16 cellular contexts compared by ENCODE assay signal in the genomic region with DNA sequence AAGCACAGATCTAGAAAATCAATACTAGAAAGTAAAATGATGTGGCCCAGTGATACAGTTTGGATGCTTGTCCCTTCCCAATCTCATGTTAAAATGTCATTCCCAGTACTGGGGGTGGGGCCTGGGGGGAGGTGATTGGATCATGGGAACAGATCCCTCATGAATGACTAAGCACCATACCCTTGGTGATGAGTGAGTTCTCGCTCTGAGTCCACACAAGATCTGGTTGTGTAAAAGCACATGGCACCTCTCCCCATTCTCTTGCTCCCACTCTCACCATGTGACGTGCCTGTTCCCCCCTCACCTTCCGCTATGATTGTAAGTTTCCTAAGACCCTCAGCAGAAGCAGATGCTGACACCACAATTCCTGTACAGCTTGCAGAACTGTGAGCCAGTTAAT.
A peak's percentile ranks its signal among the peaks of the same experiment; 100 is the strongest.
DNase-seq lines count a peak whose midpoint lies in the region; ATAC-seq and TF ChIP-seq lines count a peak whose summit lies in the region.
"Had no signal": no experiment of that assay in that cellular context is flagged by ENCODE, and none has a peak within 500 bp of the region (broad histone marks: within the 10 kb centered on the region; RNA-seq: fewer than 3 reads in every experiment).

No MANE protein-coding gene starts in this region.

- TF ChIP-seq CTCF in H9 (conservative IDR thresholded peaks at IDR 0.05) (no peak), endodermal cell (conservative IDR thresholded peaks at IDR 0.05) (no peak)

- H3K4me3 Mint-ChIP-seq in H9, result no peak overlapping the region
- H3K4me3 Mint-ChIP-seq in endodermal cell, result no peak overlapping the region
- H3K4me3 Mint-ChIP-seq: CD4-positive, alpha-beta memory T cell had no signal

- no peak overlapping the region for H3K56ac ChIP-seq in H9 (ENCODE audit: insufficient read length, low read depth, low read length)

- H3K4me3 ChIP-seq in MG63 (no peak overlapping the region), endodermal cell (ENCODE audit: low read length) (no peak overlapping the region), neuronal stem cell (ENCODE audit: low read length in 2 of 2) (no peak overlapping the region)

- H3K9ac ChIP-seq in H9 (ENCODE audit: extremely low read depth, insufficient read length, low read length) (no peak overlapping the region), endodermal cell (ENCODE audit: extremely low read depth, low read length, poor library complexity, severe bottlenecking) (no peak overlapping the region), neuronal stem cell (ENCODE audit: low read depth, low read length, poor library complexity) (no peak overlapping the region)

- H3K4ac ChIP-seq in H9 (ENCODE audit: low read depth, low read length) (no peak overlapping the region), neuronal stem cell (ENCODE audit: low read length) (no peak overlapping the region)

- no peak overlapping the region for H4K5ac ChIP-seq in H9 (ENCODE audit: insufficient read length, low read depth, low read length)

- H2BK15ac ChIP-seq in H9 (ENCODE audit: low read depth, low read length) (no peak overlapping the region), neuronal stem cell (ENCODE audit: low read length) (no peak overlapping the region)

- H2BK120ac ChIP-seq in H9 (ENCODE audit: low read depth, low read length, poor library complexity, severe bottlenecking), result no peak overlapping the region
- no peak overlapping the region for H2BK120ac ChIP-seq in neuronal stem cell (ENCODE audit: low read depth, low read length)

- H3K36me3 Mint-ChIP-seq in H9 (ENCODE audit: insufficient read depth in 1 of 3, low read depth in 3 of 3), result no peaks in the 10 kb centered on the region; a peak in 1 of 7 replicates
- no peaks in the 10 kb centered on the region for H3K36me3 Mint-ChIP-seq in endodermal cell (ENCODE audit: low read depth)
- H3K36me3 Mint-ChIP-seq: CD4-positive, alpha-beta memory T cell had no signal

- peaks cover 17 to 20% of the 10 kb centered on the region in 2 experiments for H3K4me1 Mint-ChIP-seq in H9
- peaks cover 28% of the 10 kb centered on the region for H3K4me1 Mint-ChIP-seq in endodermal cell
- H3K4me1 Mint-ChIP-seq: CD4-positive, alpha-beta memory T cell had no signal

- H3K9me3 ChIP-seq in H9 (ENCODE audit: control insufficient read depth, low read depth, low read length) (no peaks in the 10 kb centered on the region), MG63 (peaks cover 3% of the 10 kb centered on the region; the same call in 1 of the 2 replicates), endodermal cell (ENCODE audit: control insufficient read depth, low read length) (peaks cover 12% of the 10 kb centered on the region), neuronal stem cell (replicated peaks in 1 of 2; ENCODE audit: control insufficient read depth in 2 of 2, insufficient read depth in 1 of 2, low read depth in 1 of 2, low read length in 2 of 2) (no peaks in the 10 kb centered on the region)
- H3K9me3 ChIP-seq: BE2C had no signal

- H3K79me1 ChIP-seq in H9 (ENCODE audit: insufficient read depth, low read depth, low read length, poor library complexity, severe bottlenecking), result no peaks in the 10 kb centered on the region
- H3K79me1 ChIP-seq in neuronal stem cell (ENCODE audit: low read depth, low read length), result no peaks in the 10 kb centered on the region

- no peak overlapping the region for H3T11ph ChIP-seq in H9 (ENCODE audit: low read length)

- no CpG with 5 or more reads among the region's 3 CpGs for WGBS in H9 (ENCODE audit: extremely low coverage, insufficient read length, low lambda C conversion rate)
- 95 to 96% methylated on average over 2 to 3 of the region's 3 CpGs for WGBS in endodermal cell (ENCODE audit: insufficient coverage in 1 of 2, insufficient read length in 1 of 2), 2 experiments
- WGBS in neuronal stem cell (ENCODE audit: extremely low coverage in 2 of 2, insufficient read length in 2 of 2, insufficient replicate concordance in 1 of 2), 2 donors, result no CpG with 5 or more reads among the region's 3 CpGs

- no peak overlapping the region for H2AK5ac ChIP-seq in H9 (ENCODE audit: insufficient read length, low read length)
- H2AK5ac ChIP-seq in neuronal stem cell (ENCODE audit: low read depth, low read length), result no peak overlapping the region

- H3K27ac ChIP-seq in H9 (ENCODE audit: insufficient read length, low read depth, low read length), result no peak overlapping the region
- H3K27ac ChIP-seq in endodermal cell (ENCODE audit: low read depth, low read length), result no peak overlapping the region
- H3K27ac ChIP-seq in neuronal stem cell (replicated peaks; ENCODE audit: low read length), result no peak overlapping the region

- no peak overlapping the region for H2BK12ac ChIP-seq in H9 (ENCODE audit: insufficient read length, low read depth, low read length)
- H2BK12ac ChIP-seq in neuronal stem cell (ENCODE audit: low read length), result no peak overlapping the region

- DNase-seq in H9 (no peak), MG63 (peak; percentile 22), endodermal cell (peak; percentile 45), neuronal stem cell (ENCODE audit: low spot score) (no peak)
- DNase-seq: BE2C, DND-41, GDM1, KG1, NCI-H1092 treated with DMSO at 0.1 percent for 48 hours, NCI-H1694 treated with DMSO at 0.1 percent for 48 hours, NCI-H446, SIG-M5 had no signal

- H3K4me1 ChIP-seq in H9 (ENCODE audit: insufficient read depth, low read length) (no peaks in the 10 kb centered on the region; the same call in 1 of the 2 replicates), endodermal cell (ENCODE audit: control insufficient read depth, insufficient read depth, low read length) (peaks cover 11% of the 10 kb centered on the region), neuronal stem cell (ENCODE audit: control insufficient read depth in 2 of 2, insufficient read depth in 1 of 2, low read depth in 1 of 2, low read length in 2 of 2) (peaks cover 2 to 6% of the 10 kb centered on the region in 2 donors)
- H3K4me1 ChIP-seq: BE2C had no signal

- H3K14ac ChIP-seq in H9 (ENCODE audit: insufficient read depth, low read length), result no peak overlapping the region
- no peak overlapping the region for H3K14ac ChIP-seq in neuronal stem cell (ENCODE audit: low read length)

- H3K79me2 ChIP-seq in H9 (ENCODE audit: insufficient read depth, low read length), result no peaks in the 10 kb centered on the region

- H4K91ac ChIP-seq in H9 (ENCODE audit: insufficient read length, low read depth, low read length) (no peak overlapping the region), neuronal stem cell (ENCODE audit: low read depth, low read length, poor library complexity) (no peak overlapping the region)

- no peak overlapping the region for H3K18ac ChIP-seq in H9 (ENCODE audit: insufficient read length, low read depth, low read length)
- peak overlapping the region; percentile 49 for H3K18ac ChIP-seq in neuronal stem cell (ENCODE audit: low read length)

- H2BK5ac ChIP-seq in H9 (ENCODE audit: insufficient read length, low read length), result no peak overlapping the region
- H2BK5ac ChIP-seq in neuronal stem cell (ENCODE audit: low read length), result no peak overlapping the region

- ATAC-seq in HG03469 (IDR thresholded peaks at IDR 0.05; ENCODE audit: unreplicated experiment), result no peak
- no peak for ATAC-seq in HG02973 (IDR thresholded peaks at IDR 0.05; ENCODE audit: unreplicated experiment)
- no peak for ATAC-seq in HG03108 (IDR thresholded peaks at IDR 0.05; ENCODE audit: unreplicated experiment)

- H3K36me3 ChIP-seq in MG63 (no peaks in the 10 kb centered on the region), endodermal cell (ENCODE audit: control insufficient read depth, insufficient read depth, low read length) (no peaks in the 10 kb centered on the region), neuronal stem cell (replicated peaks in 1 of 2; ENCODE audit: control insufficient read depth in 2 of 2, insufficient read depth in 2 of 2, low read length in 2 of 2) (no peaks in the 10 kb centered on the region)
- H3K36me3 ChIP-seq: BE2C had no signal

- H3K23me2 ChIP-seq in H9 (ENCODE audit: insufficient read length, low read depth, low read length, poor library complexity, severe bottlenecking), result no peaks in the 10 kb centered on the region

- H3K27me3 ChIP-seq in H9 (ENCODE audit: insufficient read depth, low read length) (no peaks in the 10 kb centered on the region), MG63 (no peaks in the 10 kb centered on the region), endodermal cell (ENCODE audit: control insufficient read depth, insufficient read depth, low read length, poor library complexity, severe bottlenecking) (no peaks in the 10 kb centered on the region), neuronal stem cell (ENCODE audit: control insufficient read depth in 3 of 3, insufficient read depth in 3 of 3, low read depth in 1 of 3, low read length in 3 of 3) (no peaks in the 10 kb centered on the region)
- H3K27me3 ChIP-seq: BE2C had no signal

- H3K23ac ChIP-seq in H9 (ENCODE audit: insufficient read length, low read depth, low read length) (no peak overlapping the region), neuronal stem cell (ENCODE audit: low read depth, low read length, poor library complexity) (no peak overlapping the region)

- H2AFZ ChIP-seq in H9 (ENCODE audit: low read length) (no peak overlapping the region), neuronal stem cell (ENCODE audit: low read length) (no peak overlapping the region)

- H4K20me1 ChIP-seq in H9 (ENCODE audit: control insufficient read depth, insufficient read depth, insufficient read length), result no peaks in the 10 kb centered on the region

- H4K8ac ChIP-seq in H9 (replicated peaks; ENCODE audit: insufficient read length, low read depth, low read length), result no peak overlapping the region
- no peak overlapping the region for H4K8ac ChIP-seq in neuronal stem cell (ENCODE audit: low read depth, low read length)

- H3K27me3 Mint-ChIP-seq in H9 (ENCODE audit: low read depth) (no peaks in the 10 kb centered on the region), endodermal cell (ENCODE audit: insufficient read depth) (no peaks in the 10 kb centered on the region)
- H3K27me3 Mint-ChIP-seq: CD4-positive, alpha-beta memory T cell had no signal

- no peak overlapping the region for H3K4me2 ChIP-seq in H9 (ENCODE audit: insufficient read depth, insufficient read length, low read length)
- no peak overlapping the region for H3K4me2 ChIP-seq in neuronal stem cell (ENCODE audit: insufficient read depth, low read length, poor library complexity, severe bottlenecking)

- H3K27ac Mint-ChIP-seq in H9 (peak overlapping the region in 2 of 3 experiments; percentile 76 to 98; a peak in 4 of 7 replicates), endodermal cell (peak overlapping the region; percentile 57)
- H3K27ac Mint-ChIP-seq: CD4-positive, alpha-beta memory T cell had no signal

- H3K9me3 Mint-ChIP-seq in H9 (peaks cover 3 to 4% of the 10 kb centered on the region in 2 experiments; a peak in 3 of 5 replicates), endodermal cell (peaks cover 10% of the 10 kb centered on the region)

- H2BK20ac ChIP-seq in H9 (ENCODE audit: low read depth, low read length, poor library complexity, severe bottlenecking), result no peak overlapping the region

Comparison
In these comparisons a context has a peak if more than half of its experiments do, and no peak if none do; other contexts are left out.
1. DNase-seq: peak in MG63 (single experiment) and endodermal cell (single experiment); none in H9 (single experiment) and neuronal stem cell (single experiment).